In genomic region chr15:40593130-40593529, GRCh38 we compare ENCODE assay signal across 10 cellular contexts. TPM values are rescaled to one million over a fixed set of nuclear protein-coding genes. Genes with fewer than 3 reads are reported as not detected.
A peak's percentile ranks its signal among the peaks of the same experiment; 100 is the strongest.
DNase-seq lines count a peak whose midpoint lies in the region; ATAC-seq and TF ChIP-seq lines count a peak whose summit lies in the region.
"Had no signal": no experiment of that assay in that cellular context is flagged by ENCODE, and none has a peak within 500 bp of the region (broad histone marks: within the 10 kb centered on the region; RNA-seq: fewer than 3 reads in every experiment).

No MANE protein-coding gene starts in this region.

- no peak for DNase-seq in activated CD4-positive, alpha-beta memory T cell treated with anti-CD3 and anti-CD28 coated beads, Interleukin-2, amount 10 ng/mL, durations not matched to agents 7 days and 5 days
- DNase-seq in naive thymus-derived CD8-positive, alpha-beta T cell: peak in 2 of 10 donors; percentile 3 to 12
- DNase-seq in HuH-7.5 (ENCODE audit: low spot score): no peak
- DNase-seq in uterus: no peak

- H3K4me1 Mint-ChIP-seq in activated CD4-positive, alpha-beta memory T cell treated with anti-CD3 and anti-CD28 coated beads, Interleukin-2, amount 10 ng/mL, durations not matched to agents 7 days and 5 days: peaks cover 48% of the 10 kb centered on the region
- peaks cover 10 to 38% (median 23%) of the 10 kb centered on the region in 4 donors for H3K4me1 Mint-ChIP-seq in naive thymus-derived CD8-positive, alpha-beta T cell

- 0 out of 2 replicates have a peak overlapping the region, but pooled peaks have one; percentile 20 for H3K4me2 ChIP-seq in BLaER1
- H3K4me2 ChIP-seq in DOHH2 (ENCODE audit: low read length): peak overlapping the region; percentile 64

- no peaks in the 10 kb centered on the region for H4K20me1 ChIP-seq in BLaER1
- peaks cover 5% of the 10 kb centered on the region; the same call in 1 of the 2 replicates for H4K20me1 ChIP-seq in DOHH2 (ENCODE audit: control insufficient read depth, insufficient read depth, low read depth, low read length)

- H3K27ac ChIP-seq in BLaER1: no peak overlapping the region
- H3K27ac ChIP-seq in DOHH2 (ENCODE audit: low read depth, low read length): no peak overlapping the region
- peak overlapping the region in 1 of 2 donors; percentile 92 for H3K27ac ChIP-seq in uterus

- peaks cover 9% of the 10 kb centered on the region for H3F3A ChIP-seq in DOHH2 (ENCODE audit: control insufficient read depth, insufficient read depth)

- no peak for TF ChIP-seq POLR2A in uterus (IDR thresholded peaks at IDR 0.05)

- H3K4me1 ChIP-seq in BLaER1 (peaks cover 51% of the 10 kb centered on the region), DOHH2 (ENCODE audit: control insufficient read depth, low read length) (peaks cover 55% of the 10 kb centered on the region), uterus (peaks cover 0 to 5% of the 10 kb centered on the region in 2 donors)

- POLR2A ChIA-PET in activated CD4-positive, alpha-beta memory T cell treated with anti-CD3 and anti-CD28 coated beads, Interleukin-2, amount 10 ng/mL, durations not matched to agents 7 days and 5 days (lab: Charles Lee): interaction anchor here (0.8 to 4.5 kb wide), 4 partner anchors 24 to 694 kb away, joined by 3 to 25 read pairs (median 6); partner anchors contain the start of genes CCDC32 and RPUSD2
- POLR2A ChIA-PET in naive thymus-derived CD8-positive, alpha-beta T cell (lab: Charles Lee): interaction anchor here (2.4 kb wide), 1 partner anchor 24 kb away, joined by 13 read pairs; the partner anchor contains the start of gene RPUSD2

- H3K9ac ChIP-seq in BLaER1: no peak overlapping the region

- no peaks in the 10 kb centered on the region for H3K9me2 ChIP-seq in DOHH2 (replicated peaks; ENCODE audit: control insufficient read depth, low read length)

- TF ChIP-seq CTCF in DOHH2 (IDR thresholded peaks at IDR 0.05; ENCODE audit: low read depth, low read length, poor library complexity, severe bottlenecking): no peak
- no peak for TF ChIP-seq CTCF in uterus (IDR thresholded peaks at IDR 0.05)

- no peak overlapping the region for H3K27ac Mint-ChIP-seq in activated CD4-positive, alpha-beta memory T cell treated with anti-CD3 and anti-CD28 coated beads, Interleukin-2, amount 10 ng/mL, durations not matched to agents 7 days and 5 days
- H3K27ac Mint-ChIP-seq in naive thymus-derived CD8-positive, alpha-beta T cell: peak overlapping the region; percentile 96 to 99 (median 98)

- intact Hi-C loops in uterus (cut with DNase I; ENCODE audit: low total_unique reads): no loop called here

- no peak for ATAC-seq in naive thymus-derived CD8-positive, alpha-beta T cell
- ATAC-seq in HG03460 (IDR thresholded peaks at IDR 0.05; ENCODE audit: unreplicated experiment) (no peak), HG02763 (IDR thresholded peaks at IDR 0.05; ENCODE audit: unreplicated experiment) (no peak)

- H3K4me3 Mint-ChIP-seq in activated CD4-positive, alpha-beta memory T cell treated with anti-CD3 and anti-CD28 coated beads, Interleukin-2, amount 10 ng/mL, durations not matched to agents 7 days and 5 days: peak overlapping the region; percentile 83
- peak overlapping the region in 9 of 10 donors; percentile 46 to 100 (median 96) for H3K4me3 Mint-ChIP-seq in naive thymus-derived CD8-positive, alpha-beta T cell

- peaks cover 3% of the 10 kb centered on the region for H3K36me3 Mint-ChIP-seq in activated CD4-positive, alpha-beta memory T cell treated with anti-CD3 and anti-CD28 coated beads, Interleukin-2, amount 10 ng/mL, durations not matched to agents 7 days and 5 days (ENCODE audit: low read depth)
- H3K36me3 Mint-ChIP-seq in naive thymus-derived CD8-positive, alpha-beta T cell: no peaks in the 10 kb centered on the region

- peaks cover 39% of the 10 kb centered on the region for H3K79me2 ChIP-seq in DOHH2 (ENCODE audit: control insufficient read depth, low read length)

- no peaks in the 10 kb centered on the region for H3K9me3 Mint-ChIP-seq in activated CD4-positive, alpha-beta memory T cell treated with anti-CD3 and anti-CD28 coated beads, Interleukin-2, amount 10 ng/mL, durations not matched to agents 7 days and 5 days
- peaks cover 0 to 2% (median 0%) of the 10 kb centered on the region in 9 donors for H3K9me3 Mint-ChIP-seq in naive thymus-derived CD8-positive, alpha-beta T cell

- H3K9me3 ChIP-seq in BLaER1 (no peaks in the 10 kb centered on the region), DOHH2 (ENCODE audit: control insufficient read depth, insufficient read depth, low read length) (no peaks in the 10 kb centered on the region), uterus (no peaks in the 10 kb centered on the region)
- H3K9me3 ChIP-seq: body of pancreas, pancreas had no signal

- H3K27me3 ChIP-seq in BLaER1 (no peaks in the 10 kb centered on the region), DOHH2 (ENCODE audit: control insufficient read depth, low read length) (peaks cover 18% of the 10 kb centered on the region), uterus (peaks cover 0 to 7% of the 10 kb centered on the region in 2 donors)
- H3K27me3 ChIP-seq: body of pancreas, pancreas had no signal

- CTCF ChIA-PET in activated CD4-positive, alpha-beta memory T cell treated with anti-CD3 and anti-CD28 coated beads, Interleukin-2, amount 10 ng/mL, durations not matched to agents 7 days and 5 days (lab: Charles Lee): interaction anchor here (0.5 to 2.3 kb wide), 8 partner anchors 8 to 301 kb away, joined by 3 to 13 read pairs (median 4); partner anchors contain the start of genes CCDC32, RAD51, RPUSD2 and VPS18

- H3K4me3 ChIP-seq in BLaER1: no peak overlapping the region
- peak overlapping the region; percentile 87; the same call in 1 of the 2 replicates for H3K4me3 ChIP-seq in DOHH2 (ENCODE audit: low read length)
- peak overlapping the region in 1 of 2 donors; percentile 57 for H3K4me3 ChIP-seq in uterus

- H3K36me3 ChIP-seq in BLaER1: peaks cover 1% of the 10 kb centered on the region; the same call in 1 of the 2 replicates
- H3K36me3 ChIP-seq in DOHH2 (ENCODE audit: control insufficient read depth, low read length): peaks cover 20% of the 10 kb centered on the region
- H3K36me3 ChIP-seq in uterus: no peaks in the 10 kb centered on the region
- H3K36me3 ChIP-seq: pancreas had no signal

- peaks cover 2% of the 10 kb centered on the region for H3K27me3 Mint-ChIP-seq in activated CD4-positive, alpha-beta memory T cell treated with anti-CD3 and anti-CD28 coated beads, Interleukin-2, amount 10 ng/mL, durations not matched to agents 7 days and 5 days
- H3K27me3 Mint-ChIP-seq in naive thymus-derived CD8-positive, alpha-beta T cell: peaks cover 4 to 16% (median 9%) of the 10 kb centered on the region in 5 donors

RNA-seq across cellular contexts. Expression of gene KNL1, which starts 0.9 kb away (rescaled TPM):
- total RNA-seq in activated CD4-positive, alpha-beta memory T cell treated with anti-CD3 and anti-CD28 coated beads, Interleukin-2, amount 10 ng/mL, durations not matched to agents 7 days and 5 days: 10 to 100 TPM; 54.2 to 54.7 TPM
- total RNA-seq in naive thymus-derived CD8-positive, alpha-beta T cell: under 1 TPM; 0.14 to 0.21 TPM
- polyA plus RNA-seq in naive thymus-derived CD8-positive, alpha-beta T cell: under 1 TPM in 1 of 3 donors, not detected in 2; 0.03 TPM
- total RNA-seq in uterus: 10 to 100 TPM in 1 of 4 donors, under 1 TPM in 2, not detected in 1; 0.26 to 33.5 (median 0.55) TPM
- total RNA-seq: body of pancreas had no signal

RNA-seq across cellular contexts. Expression of gene RPUSD2, which starts 24.0 kb away (rescaled TPM):
- 10 to 100 TPM; 11.1 to 11.9 TPM for total RNA-seq in activated CD4-positive, alpha-beta memory T cell treated with anti-CD3 and anti-CD28 coated beads, Interleukin-2, amount 10 ng/mL, durations not matched to agents 7 days and 5 days
- 10 to 100 TPM; 15.6 to 15.7 TPM for total RNA-seq in naive thymus-derived CD8-positive, alpha-beta T cell
- 10 to 100 TPM; 18.7 to 23.3 (median 22.2) TPM for polyA plus RNA-seq in naive thymus-derived CD8-positive, alpha-beta T cell
- 10 to 100 TPM in 1 of 4 donors, 1 to 10 TPM in 1, under 1 TPM in 2; 0.29 to 18.6 (median 5.0) TPM for total RNA-seq in uterus

RNA-seq across cellular contexts. Expression of gene CCDC32, which starts 28.3 kb away (rescaled TPM):
- total RNA-seq in activated CD4-positive, alpha-beta memory T cell treated with anti-CD3 and anti-CD28 coated beads, Interleukin-2, amount 10 ng/mL, durations not matched to agents 7 days and 5 days: 10 to 100 TPM; 33.2 to 33.7 TPM
- total RNA-seq in naive thymus-derived CD8-positive, alpha-beta T cell: 10 to 100 TPM; 31.7 to 31.8 TPM
- 10 to 100 TPM; 40.4 to 43.2 (median 40.5) TPM for polyA plus RNA-seq in naive thymus-derived CD8-positive, alpha-beta T cell
- 10 to 100 TPM; 18.2 to 39.3 (median 29.3) TPM for total RNA-seq in uterus
